In genomic region chr13:106083620-106084350, GRCh38 we compare ENCODE assay signal across 8 cellular contexts.
DNase-seq lines count a peak whose midpoint lies in the region; ATAC-seq and TF ChIP-seq lines count a peak whose summit lies in the region.

No MANE protein-coding gene starts in this region.

- H2BK120ac ChIP-seq in mesenchymal stem cell (ENCODE audit: low read depth, low read length) = no peak overlapping the region

- H2AK5ac ChIP-seq in mesenchymal stem cell (ENCODE audit: low read length, severe bottlenecking) = no peak overlapping the region

- no peak overlapping the region for H2BK15ac ChIP-seq in mesenchymal stem cell (ENCODE audit: low read depth, poor library complexity, severe bottlenecking)

- H2AFZ ChIP-seq in mammary epithelial cell (ENCODE audit: low read depth, low read length) = no peak overlapping the region
- no peak overlapping the region for H2AFZ ChIP-seq in mesenchymal stem cell (ENCODE audit: low read depth, low read length)

- H3K27me3 ChIP-seq in A673 (replicated peaks; ENCODE audit: insufficient read depth, low read depth, low read length, poor library complexity) (no peaks in the 10 kb centered on the region), mammary epithelial cell (ENCODE audit: insufficient read depth, low read length) (no peaks in the 10 kb centered on the region), mesenchymal stem cell (ENCODE audit: control insufficient read depth in 1 of 2, insufficient read depth in 1 of 2, low read length in 2 of 2) (no peaks in the 10 kb centered on the region)

- no peak overlapping the region for H3K27ac ChIP-seq in A673 (ENCODE audit: low read depth, low read length, poor library complexity, severe bottlenecking)
- H3K27ac ChIP-seq in mammary epithelial cell (ENCODE audit: insufficient read depth, low read depth, low read length) = peak overlapping the region; percentile 14
- no peak overlapping the region for H3K27ac ChIP-seq in mesenchymal stem cell (ENCODE audit: low read length, poor library complexity, severe bottlenecking)

- dilution Hi-C loops in mammary epithelial cell (cut with HindIII; ENCODE audit: low sequenced_read_pairs) = loop anchor here (5.0 kb wide), 2 partner anchors 91 to 424 kb away; no protein-coding TSS in a partner anchor

- H3K23ac ChIP-seq in mesenchymal stem cell (ENCODE audit: low read length in 2 of 2) = no peak overlapping the region

- no peak overlapping the region for H4K8ac ChIP-seq in mesenchymal stem cell (ENCODE audit: low read length)

- 50% methylated on average over 3 of the region's 3 CpGs for WGBS in mammary epithelial cell (ENCODE audit: low coverage, missing lambda C conversion rate)
- WGBS in mesenchymal stem cell = 100% methylated on average over 1 of the region's 3 CpGs

- H3K79me1 ChIP-seq in mesenchymal stem cell (replicated peaks; ENCODE audit: low read length, poor library complexity, severe bottlenecking) = no peaks in the 10 kb centered on the region

- TF ChIP-seq CTCF in A673 (conservative IDR thresholded peaks at IDR 0.05; ENCODE audit: low read depth, low read length) (peak; percentile 38), mammary epithelial cell (conservative IDR thresholded peaks at IDR 0.05 in 1 of 2, IDR thresholded peaks at IDR 0.05 in 1 of 2; ENCODE audit: extremely low read depth in 1 of 2, insufficient read depth in 1 of 2, low read depth in 1 of 2, low read length in 2 of 2) (peak; percentile 87 to 90)

- H3K4me1 ChIP-seq in A673 (ENCODE audit: insufficient read depth, low read length, poor library complexity, severe bottlenecking) (no peaks in the 10 kb centered on the region), mammary epithelial cell (ENCODE audit: insufficient read depth, low read length) (peaks cover 6% of the 10 kb centered on the region), mesenchymal stem cell (ENCODE audit: control insufficient read depth, insufficient read depth, low read depth, low read length) (no peaks in the 10 kb centered on the region)

- no peak overlapping the region for H2BK5ac ChIP-seq in mesenchymal stem cell (ENCODE audit: low read depth, low read length, poor library complexity, severe bottlenecking)

- H3K9ac ChIP-seq in mammary epithelial cell (ENCODE audit: insufficient read depth, low read length) = no peak overlapping the region
- no peak overlapping the region for H3K9ac ChIP-seq in mesenchymal stem cell (ENCODE audit: low read length)

- BruUV-seq in A673 (replicated peaks; lab: Mats Ljungman, UMichigan) (no TSS peak), mammary epithelial cell (replicated peaks; lab: Mats Ljungman, UMichigan) (no TSS peak)

- intact Hi-C loops in A673 (cut with micrococcal nuclease; ENCODE audit: unreplicated experiment) (loop anchor here (2.0 to 10.0 kb wide), 2 partner anchors 437 to 831 kb away; no protein-coding TSS in a partner anchor), mammary epithelial cell (cut with micrococcal nuclease) (loop anchor here (1.0 to 10.0 kb wide), 4 partner anchors 67 to 1041 kb away; no protein-coding TSS in a partner anchor)

- ATAC-seq in GM18499 (IDR thresholded peaks at IDR 0.05; ENCODE audit: insufficient read depth, unreplicated experiment) = peak; percentile 58
- ATAC-seq in HG03097 (IDR thresholded peaks at IDR 0.05; ENCODE audit: low FRiP score, unreplicated experiment) = no peak
- ATAC-seq in HG03139 (IDR thresholded peaks at IDR 0.05; ENCODE audit: unreplicated experiment) = no peak

- no peak overlapping the region for H3K4me3 ChIP-seq in A673 (ENCODE audit: low read depth, low read length, poor library complexity, severe bottlenecking)
- H3K4me3 ChIP-seq in mammary epithelial cell (replicated peaks in 1 of 3; ENCODE audit: insufficient read depth in 1 of 3, low read depth in 2 of 3, low read length in 3 of 3) = no peak overlapping the region
- no peak overlapping the region for H3K4me3 ChIP-seq in mesenchymal stem cell (ENCODE audit: insufficient read depth in 1 of 2, low read depth in 1 of 2, low read length in 2 of 2)

- peak; percentile 5 for DNase-seq in A673 (ENCODE audit: low spot score)
- DNase-seq in HPDE6-E6E7 (ENCODE audit: extremely low spot score) = peak; percentile 63
- DNase-seq in mammary epithelial cell = peak; percentile 71
- peak; percentile 61 for DNase-seq in mesenchymal stem cell
- no peak for DNase-seq in ureter (ENCODE audit: low spot score)

- H4K91ac ChIP-seq in mesenchymal stem cell (ENCODE audit: low read length) = no peak overlapping the region

- POLR2A ChIA-PET in A673 (lab: Charles Lee; ENCODE audit: low non-redundant PET) = no interaction called here

- in situ Hi-C loops in mammary epithelial cell (cut with MboI; ENCODE audit: low sequenced_read_pairs in 2 of 2) = loop anchor here (5.0 to 10.0 kb wide), 2 partner anchors 434 to 441 kb away; no protein-coding TSS in a partner anchor

- CTCF ChIA-PET in A673 (lab: Charles Lee) (no interaction called here), mammary epithelial cell (lab: Charles Lee; ENCODE audit: low non-redundant PET) (no interaction called here)

- H3K79me2 ChIP-seq in mammary epithelial cell (ENCODE audit: insufficient read depth, low read length) = no peaks in the 10 kb centered on the region

- no peak overlapping the region for H3K14ac ChIP-seq in mesenchymal stem cell (ENCODE audit: low read length in 2 of 2)

- no peak overlapping the region for H3K4ac ChIP-seq in mesenchymal stem cell (ENCODE audit: low read depth in 1 of 2, low read length in 2 of 2)

- H3K36me3 ChIP-seq in A673 (ENCODE audit: insufficient read depth, low read length, poor library complexity, severe bottlenecking) (no peaks in the 10 kb centered on the region), mammary epithelial cell (ENCODE audit: insufficient read depth, low read length) (no peaks in the 10 kb centered on the region), mesenchymal stem cell (ENCODE audit: control insufficient read depth in 1 of 2, insufficient read depth in 2 of 2, low read depth in 1 of 2, low read length in 2 of 2) (no peaks in the 10 kb centered on the region)

- H3K18ac ChIP-seq in mesenchymal stem cell (ENCODE audit: low read depth in 1 of 2, low read length in 2 of 2) = no peak overlapping the region

- H3K9me3 ChIP-seq in A673 (ENCODE audit: low read depth, low read length, poor library complexity, severe bottlenecking) = no peaks in the 10 kb centered on the region
- no peaks in the 10 kb centered on the region for H3K9me3 ChIP-seq in mammary epithelial cell (replicated peaks; ENCODE audit: insufficient read depth, low read length)
- H3K9me3 ChIP-seq in mesenchymal stem cell (ENCODE audit: control insufficient read depth, low read length) = no peaks in the 10 kb centered on the region

- H2BK12ac ChIP-seq in mesenchymal stem cell (ENCODE audit: low read length in 2 of 2) = no peak overlapping the region

- no peaks in the 10 kb centered on the region for H4K20me1 ChIP-seq in mammary epithelial cell (ENCODE audit: insufficient read depth, low read length)

- peak overlapping the region; percentile 26 for H3K4me2 ChIP-seq in mammary epithelial cell (ENCODE audit: insufficient read depth, low read depth, low read length)
- no peak overlapping the region for H3K4me2 ChIP-seq in mesenchymal stem cell (ENCODE audit: low read length, poor library complexity, severe bottlenecking)
